Comparison of ENCODE assay signal across 26 cellular contexts in the genomic region with DNA sequence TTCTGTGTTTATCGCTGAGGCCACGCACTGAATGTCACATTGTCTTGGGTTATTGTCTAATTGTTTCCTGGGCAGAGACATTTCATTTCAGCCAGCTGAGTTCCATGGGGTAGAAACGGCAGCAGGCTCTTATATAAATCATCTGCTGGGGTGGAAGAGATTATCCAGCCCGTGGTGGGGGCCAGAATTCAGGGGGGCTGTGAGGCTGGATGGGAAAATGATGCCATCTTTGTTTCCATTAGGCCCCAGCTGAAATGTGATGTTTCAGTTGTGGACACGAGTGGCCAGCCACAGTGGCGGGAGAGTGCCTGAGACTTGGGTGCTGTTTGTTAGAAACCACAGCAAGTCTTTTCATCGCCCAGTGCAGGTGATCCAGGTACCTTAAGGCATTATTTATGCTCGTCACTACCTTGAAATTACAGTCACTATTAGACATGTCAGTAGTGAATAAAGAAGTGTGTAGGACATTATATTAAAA.
A peak's percentile ranks its signal among the peaks of the same experiment; 100 is the strongest.
DNase-seq lines count a peak whose midpoint lies in the region; ATAC-seq and TF ChIP-seq lines count a peak whose summit lies in the region.
"Had no signal": no experiment of that assay in that cellular context is flagged by ENCODE, and none has a peak within 500 bp of the region (broad histone marks: within the 10 kb centered on the region; RNA-seq: fewer than 3 reads in every experiment).

No MANE protein-coding gene starts in this region.

- H3K9me3 ChIP-seq in naive thymus-derived CD4-positive, alpha-beta T cell (ENCODE audit: control insufficient read depth in 2 of 3, low read length in 3 of 3): no peaks in the 10 kb centered on the region
- H3K9me3 ChIP-seq in upper lobe of right lung: no peaks in the 10 kb centered on the region
- H3K9me3 ChIP-seq in thyroid gland: no peaks in the 10 kb centered on the region
- H3K9me3 ChIP-seq: esophagus squamous epithelium, heart right ventricle, uterus had no signal

- H3K4me3 Mint-ChIP-seq in activated naive CD4-positive, alpha-beta T cell treated with anti-CD3 and anti-CD28 coated beads, Interleukin-2, amount 10 ng/mL, durations not matched to agents 7 days and 5 days: no peak overlapping the region
- peak overlapping the region in 4 of 10 donors; percentile 35 to 91 (median 47) for H3K4me3 Mint-ChIP-seq in naive thymus-derived CD4-positive, alpha-beta T cell
- H3K4me3 Mint-ChIP-seq: dendritic cell treated with granulocyte-macrophage colony-stimulating factor and Interleukin-4, amounts not matched to agents 40 ng/mL and 50 ng/mL, for 4 days; natural killer cell treated with Interleukin-12 subunit alpha and Interleukin-12 subunit beta and Interleukin-15 and Interleukin-18, amount 100 ng/mL, for 72 hours had no signal

- no peak for TF ChIP-seq CTCF in upper lobe of right lung (IDR thresholded peaks at IDR 0.05)
- TF ChIP-seq CTCF in thyroid gland (IDR thresholded peaks at IDR 0.05): no peak

- no peak for ATAC-seq in naive thymus-derived CD4-positive, alpha-beta T cell
- no peak for ATAC-seq in upper lobe of right lung
- ATAC-seq: activated T-cell treated with anti-CD3 and anti-CD28 coated beads, Interleukin-2, amount 50 U/mL, for 72 hours; heart right ventricle; HepG2; natural killer cell treated with Interleukin-12 subunit alpha and Interleukin-12 subunit beta and Interleukin-15 and Interleukin-18, amount 100 ng/mL, for 72 hours had no signal

- peaks cover 18 to 84% of the 10 kb centered on the region in 2 donors for H3K4me1 ChIP-seq in naive thymus-derived CD4-positive, alpha-beta T cell (ENCODE audit: control insufficient read depth in 2 of 2, insufficient read depth in 2 of 2, low read length in 2 of 2)
- H3K4me1 ChIP-seq in upper lobe of right lung (no peaks in the 10 kb centered on the region), thyroid gland (no peaks in the 10 kb centered on the region)
- H3K4me1 ChIP-seq: uterus had no signal

- H3K9me3 Mint-ChIP-seq in activated naive CD4-positive, alpha-beta T cell treated with anti-CD3 and anti-CD28 coated beads, Interleukin-2, amount 10 ng/mL, durations not matched to agents 7 days and 5 days: no peaks in the 10 kb centered on the region
- peaks cover 0 to 4% (median 0%) of the 10 kb centered on the region in 11 donors for H3K9me3 Mint-ChIP-seq in naive thymus-derived CD4-positive, alpha-beta T cell
- H3K9me3 Mint-ChIP-seq: activated T-cell treated with anti-CD3 and anti-CD28 coated beads, Interleukin-2, amount 50 U/mL, for 72 hours; dendritic cell treated with granulocyte-macrophage colony-stimulating factor and Interleukin-4, amounts not matched to agents 40 ng/mL and 50 ng/mL, for 4 days; natural killer cell treated with Interleukin-12 subunit alpha and Interleukin-12 subunit beta and Interleukin-15 and Interleukin-18, amount 100 ng/mL, for 72 hours had no signal

- H3K4me1 Mint-ChIP-seq in activated naive CD4-positive, alpha-beta T cell treated with anti-CD3 and anti-CD28 coated beads, Interleukin-2, amount 10 ng/mL, durations not matched to agents 7 days and 5 days: peaks cover 50% of the 10 kb centered on the region
- peaks cover 35 to 76% (median 61%) of the 10 kb centered on the region in 7 donors for H3K4me1 Mint-ChIP-seq in naive thymus-derived CD4-positive, alpha-beta T cell

- 81 to 87% methylated on average over 8 of the region's 8 CpGs for WGBS in thyroid gland, 2 donors

- no peak overlapping the region for H3K4me3 ChIP-seq in naive thymus-derived CD4-positive, alpha-beta T cell (ENCODE audit: low read length)
- H3K4me3 ChIP-seq in upper lobe of right lung: no peak overlapping the region
- H3K4me3 ChIP-seq in thyroid gland (replicated peaks in 1 of 3): no peak overlapping the region
- H3K4me3 ChIP-seq: esophagus squamous epithelium, heart right ventricle, SK-N-MC, uterus had no signal

- H3K27ac Mint-ChIP-seq in activated naive CD4-positive, alpha-beta T cell treated with anti-CD3 and anti-CD28 coated beads, Interleukin-2, amount 10 ng/mL, durations not matched to agents 7 days and 5 days: peak overlapping the region; percentile 38
- H3K27ac Mint-ChIP-seq in naive thymus-derived CD4-positive, alpha-beta T cell: no peak overlapping the region

- DNase-seq in activated CD4-positive, alpha-beta T cell treated with anti-CD3 and anti-CD28 coated beads for 1 hour: peak; percentile 1
- DNase-seq in activated CD4-positive, alpha-beta T cell treated with anti-CD3 and anti-CD28 coated beads, Interleukin-2, amount 50 U/mL, for 48 hours: no peak
- DNase-seq in activated naive CD4-positive, alpha-beta T cell treated with anti-CD3 and anti-CD28 coated beads, Interleukin-2, amount 10 ng/mL, durations not matched to agents 7 days and 5 days: peak; percentile 17
- no peak for DNase-seq in activated naive CD4-positive, alpha-beta T cell treated with Interleukin-2 at 50 U/mL for 16 hours
- DNase-seq in naive thymus-derived CD4-positive, alpha-beta T cell: no peak
- DNase-seq in upper lobe of right lung (peak; percentile 20), thyroid gland (no peak), NCI-H187 (lab: John Stamatoyannopoulos, UW) (no peak)
- DNase-seq: 8988T; central memory CD4-positive, alpha-beta T cell; DMS153; esophagus squamous epithelium; foreskin melanocyte; GOT3; heart right ventricle; Karpas-422; midbrain; NCI-H1417 treated with DMSO at 0.1 percent for 48 hours; OCI-M1; small intestine; uterus had no signal

- no peaks in the 10 kb centered on the region for H3K36me3 ChIP-seq in naive thymus-derived CD4-positive, alpha-beta T cell (ENCODE audit: control insufficient read depth in 2 of 3, insufficient read depth in 3 of 3, low read length in 3 of 3)
- H3K36me3 ChIP-seq in upper lobe of right lung (no peaks in the 10 kb centered on the region), thyroid gland (no peaks in the 10 kb centered on the region)
- H3K36me3 ChIP-seq: esophagus squamous epithelium, heart right ventricle, uterus had no signal

- peaks cover under 1% of the 10 kb centered on the region for H3K36me3 Mint-ChIP-seq in activated naive CD4-positive, alpha-beta T cell treated with anti-CD3 and anti-CD28 coated beads, Interleukin-2, amount 10 ng/mL, durations not matched to agents 7 days and 5 days
- peaks cover 0 to 5% (median 0%) of the 10 kb centered on the region in 5 donors for H3K36me3 Mint-ChIP-seq in naive thymus-derived CD4-positive, alpha-beta T cell
- H3K36me3 Mint-ChIP-seq: natural killer cell treated with Interleukin-12 subunit alpha and Interleukin-12 subunit beta and Interleukin-15 and Interleukin-18, amount 100 ng/mL, for 72 hours had no signal

- H3K27ac ChIP-seq in naive thymus-derived CD4-positive, alpha-beta T cell (ENCODE audit: low read depth, low read length): peak overlapping the region; percentile 91
- no peak overlapping the region for H3K27ac ChIP-seq in upper lobe of right lung
- H3K27ac ChIP-seq in thyroid gland: no peak overlapping the region
- H3K27ac ChIP-seq: esophagus squamous epithelium, heart right ventricle, SK-N-MC, uterus had no signal

- TF ChIP-seq POLR2A in thyroid gland (IDR thresholded peaks at IDR 0.05): no peak

- H3K27me3 ChIP-seq in naive thymus-derived CD4-positive, alpha-beta T cell (ENCODE audit: control insufficient read depth in 2 of 2, insufficient read depth in 2 of 2, low read length in 2 of 2): no peaks in the 10 kb centered on the region
- H3K27me3 ChIP-seq in upper lobe of right lung: no peaks in the 10 kb centered on the region
- H3K27me3 ChIP-seq in thyroid gland: no peaks in the 10 kb centered on the region
- H3K27me3 ChIP-seq: uterus had no signal

- POLR2A ChIA-PET in naive thymus-derived CD4-positive, alpha-beta T cell (lab: Charles Lee): interaction anchor here (1.2 to 8.1 kb wide), 11 partner anchors 10 to 112 kb away, joined by 4 to 84 read pairs (median 10); a partner anchor contains a TSS

- intact Hi-C loops in naive thymus-derived CD4-positive, alpha-beta T cell (cut with micrococcal nuclease): no loop called here
- intact Hi-C loops in upper lobe of right lung (cut with DNase I) (no loop called here), thyroid gland (cut with DNase I) (no loop called here)

- H3K27me3 Mint-ChIP-seq in activated naive CD4-positive, alpha-beta T cell treated with anti-CD3 and anti-CD28 coated beads, Interleukin-2, amount 10 ng/mL, durations not matched to agents 7 days and 5 days: peaks cover 31% of the 10 kb centered on the region
- peaks cover 0 to 4% (median 0%) of the 10 kb centered on the region in 5 donors for H3K27me3 Mint-ChIP-seq in naive thymus-derived CD4-positive, alpha-beta T cell

- CTCF ChIA-PET in activated naive CD4-positive, alpha-beta T cell treated with anti-CD3 and anti-CD28 coated beads, Interleukin-2, amount 10 ng/mL, durations not matched to agents 7 days and 5 days (lab: Charles Lee): interaction anchor here (1.1 to 6.0 kb wide), 4 partner anchors 17 to 238 kb away, joined by 3 to 29 read pairs (median 17); no protein-coding TSS in a partner anchor
- CTCF ChIA-PET in naive thymus-derived CD4-positive, alpha-beta T cell (lab: Charles Lee): interaction anchor here (0.6 to 8.1 kb wide), 9 partner anchors 10 to 242 kb away, joined by 3 to 95 read pairs (median 6); no protein-coding TSS in a partner anchor

Comparison
In these comparisons a context has a peak if more than half of its experiments do, and no peak if none do; other contexts are left out.
1. DNase-seq: peak in activated CD4-positive, alpha-beta T cell treated with anti-CD3 and anti-CD28 coated beads for 1 hour (single experiment), activated naive CD4-positive, alpha-beta T cell treated with anti-CD3 and anti-CD28 coated beads, Interleukin-2, amount 10 ng/mL, durations not matched to agents 7 days and 5 days (single experiment) and upper lobe of right lung (single experiment); none in activated CD4-positive, alpha-beta T cell treated with anti-CD3 and anti-CD28 coated beads, Interleukin-2, amount 50 U/mL, for 48 hours (0 of 2), activated naive CD4-positive, alpha-beta T cell treated with Interleukin-2 at 50 U/mL for 16 hours (single experiment), naive thymus-derived CD4-positive, alpha-beta T cell (0 of 9), thyroid gland (0 of 2) and NCI-H187 (0 of 2).